In the genomic region with DNA sequence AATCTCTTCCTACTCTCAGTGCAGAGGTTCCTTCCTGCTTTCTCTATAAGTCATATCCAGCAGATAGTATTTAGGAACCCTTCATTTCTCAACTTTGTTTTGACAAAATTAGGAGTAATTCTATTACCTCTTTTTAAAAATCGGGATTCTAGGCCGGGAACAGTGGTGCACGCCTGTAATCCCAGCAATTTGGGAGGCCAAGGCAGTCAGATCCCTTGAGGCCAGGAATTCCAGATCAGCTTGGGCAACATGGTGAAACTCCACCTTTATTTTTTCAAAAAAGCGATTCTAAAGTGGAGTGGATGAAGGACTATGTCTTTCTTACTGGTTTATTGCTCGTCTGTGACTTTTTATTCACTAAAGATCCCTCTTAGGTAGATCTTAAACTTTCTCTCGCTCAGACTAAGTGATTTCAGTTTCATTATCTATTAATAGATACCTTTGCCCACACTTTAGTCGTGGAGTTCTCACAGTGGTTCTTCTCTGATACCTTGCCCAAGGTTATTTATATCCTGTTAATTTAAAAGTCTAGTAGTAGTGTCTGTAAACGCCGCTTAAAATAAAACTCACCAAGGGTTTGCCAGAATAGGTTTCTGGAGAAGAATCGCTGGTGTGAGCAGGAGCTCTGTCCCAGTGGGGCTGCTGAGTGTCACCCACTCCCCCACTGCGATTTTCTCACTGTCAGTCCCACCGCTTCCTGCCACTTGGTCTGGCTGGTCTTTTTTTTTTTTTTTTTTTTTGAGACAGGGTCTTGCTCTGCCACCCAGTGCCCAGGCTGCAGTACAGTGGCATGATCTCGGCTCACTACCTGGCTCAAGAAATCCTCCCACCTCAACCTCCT, we compare ENCODE assay signal across 8 cellular contexts. TPM values are rescaled to one million over a fixed set of nuclear protein-coding genes. Genes with fewer than 3 reads are reported as not detected.
A peak's percentile ranks its signal among the peaks of the same experiment; 100 is the strongest.
DNase-seq lines count a peak whose midpoint lies in the region; ATAC-seq and TF ChIP-seq lines count a peak whose summit lies in the region.

No MANE protein-coding gene starts in this region.

- H3K27me3 Mint-ChIP-seq in mesothelial cell of epicardium (ENCODE audit: low read depth), result no peaks in the 10 kb centered on the region

- H3K4me3 Mint-ChIP-seq in mesothelial cell of epicardium, result no peak overlapping the region

- peaks cover under 1% of the 10 kb centered on the region for H3K4me1 Mint-ChIP-seq in mesothelial cell of epicardium

- TF ChIP-seq CTCF in mesothelial cell of epicardium (IDR thresholded peaks at IDR 0.05; ENCODE audit: unreplicated experiment), result no peak

- intact Hi-C loops in left ventricle myocardium superior (cut with micrococcal nuclease), result no loop called here

- peak; percentile 77 for ATAC-seq in GM18502 (IDR thresholded peaks at IDR 0.05; ENCODE audit: poor library complexity, unreplicated experiment)
- peak; percentile 70 for ATAC-seq in HG02610 (IDR thresholded peaks at IDR 0.05; ENCODE audit: unreplicated experiment)
- ATAC-seq in left ventricle myocardium superior, result peak; percentile 93

- H3K36me3 Mint-ChIP-seq in mesothelial cell of epicardium, result no peaks in the 10 kb centered on the region

- no peak overlapping the region for H3K27ac ChIP-seq in caudate nucleus (ENCODE audit: low read depth, low read length)

- no peak overlapping the region for H3K27ac Mint-ChIP-seq in mesothelial cell of epicardium

- no peaks in the 10 kb centered on the region for H3K9me3 Mint-ChIP-seq in mesothelial cell of epicardium

- peak in 3 of 5 donors; percentile 10 to 47 (median 15) for DNase-seq in T-helper 1 cell
- DNase-seq in left ventricle myocardium superior, result no peak
- DNase-seq in iPS-NIHi7 (ENCODE audit: extremely low spot score), result no peak
- DNase-seq in caudate nucleus (lab: John Stamatoyannopoulos, UW), result no peak
- DNase-seq in mesothelial cell of epicardium (ENCODE audit: low spot score in 2 of 2, unreplicated experiment in 2 of 2), result no peak
- DNase-seq in hypothalamus (lab: John Stamatoyannopoulos, UW), result no peak

RNA-seq across cellular contexts. Expression of gene TMEM131L, which starts 27.0 kb away (rescaled TPM):
- total RNA-seq in left ventricle myocardium superior, result 16.8 TPM
- 11.0 to 13.9 TPM (median 11.4 TPM) in 3 replicates for total RNA-seq in mesothelial cell of epicardium

Comparison
In these comparisons a context has a peak if more than half of its experiments do, and no peak if none do; other contexts are left out.
1. DNase-seq: peak in T-helper 1 cell (3 of 5); none in left ventricle myocardium superior (single experiment), iPS-NIHi7 (single experiment), caudate nucleus (0 of 61), mesothelial cell of epicardium (0 of 2) and hypothalamus (0 of 51).
2. Peak in every context shown above with its lines, with median percentiles within 50 percentile points of each other: ATAC-seq.